Comparison of ENCODE assay signal across 1 cellular context in the genomic region with DNA sequence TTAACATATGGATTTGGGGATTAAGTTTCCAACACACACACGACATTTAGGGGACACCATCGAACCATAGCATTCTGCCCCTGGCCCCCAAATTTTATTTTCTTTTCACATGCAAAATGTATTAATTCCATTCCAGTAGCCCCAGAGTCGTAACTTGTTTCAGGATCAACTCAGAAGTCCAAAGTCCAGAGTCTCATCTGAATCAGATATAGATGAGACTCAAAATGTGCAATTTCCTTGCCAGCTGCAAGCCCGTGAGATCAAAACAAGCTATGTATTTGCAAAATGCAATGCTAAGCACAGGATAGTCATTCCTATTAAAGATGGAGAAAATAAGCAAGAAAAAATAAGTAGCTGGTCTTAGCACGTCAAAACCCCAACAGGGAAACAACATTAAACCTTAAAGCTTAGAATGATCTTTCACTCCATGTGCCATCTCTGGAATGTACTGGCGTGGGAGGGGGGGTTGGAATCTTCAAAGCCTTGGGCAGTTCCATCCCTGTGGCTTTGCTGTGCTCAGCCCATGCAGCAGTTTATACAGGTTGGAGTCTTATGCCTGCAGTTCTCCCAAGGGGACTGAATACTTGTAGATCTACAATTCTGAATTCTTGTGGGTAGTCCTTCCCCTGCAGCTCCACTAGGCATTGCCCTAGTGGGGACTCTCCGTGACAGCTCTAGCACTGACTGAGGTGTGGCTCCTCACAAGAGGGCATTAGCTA.
TF ChIP-seq lines count a peak whose summit lies in the region.

No MANE protein-coding gene starts in this region.

TF ChIP-seq in IMR-90, 13 proteins besides CTCF, POLR2A, EP300 and RAD21:
- TF ChIP-seq CHD1 (IDR thresholded peaks at IDR 0.05; ENCODE audit: low read depth, low read length) (no peak), BHLHE40 (IDR thresholded peaks at IDR 0.05; ENCODE audit: low read depth, low read length) (no peak), MAZ (IDR thresholded peaks at IDR 0.05; ENCODE audit: borderline replicate concordance, low read depth, low read length) (no peak), RCOR1 (IDR thresholded peaks at IDR 0.05; ENCODE audit: insufficient replicate concordance, low read length) (no peak), SMC3 (IDR thresholded peaks at IDR 0.05; ENCODE audit: low read depth, low read length) (no peak), CEBPB (IDR thresholded peaks at IDR 0.05; ENCODE audit: low read depth, low read length) (no peak), RFX5 (IDR thresholded peaks at IDR 0.05; ENCODE audit: low read depth, low read length) (no peak), MAFK (IDR thresholded peaks at IDR 0.05; ENCODE audit: low read depth, low read length) (no peak), NFE2L2 (IDR thresholded peaks at IDR 0.05; ENCODE audit: low read depth, low read length) (no peak), FOS (IDR thresholded peaks at IDR 0.05; ENCODE audit: low read depth, low read length) (no peak), MXI1 (IDR thresholded peaks at IDR 0.05; ENCODE audit: borderline replicate concordance, low read depth, low read length) (no peak)
- TF ChIP-seq, protein P1, sequence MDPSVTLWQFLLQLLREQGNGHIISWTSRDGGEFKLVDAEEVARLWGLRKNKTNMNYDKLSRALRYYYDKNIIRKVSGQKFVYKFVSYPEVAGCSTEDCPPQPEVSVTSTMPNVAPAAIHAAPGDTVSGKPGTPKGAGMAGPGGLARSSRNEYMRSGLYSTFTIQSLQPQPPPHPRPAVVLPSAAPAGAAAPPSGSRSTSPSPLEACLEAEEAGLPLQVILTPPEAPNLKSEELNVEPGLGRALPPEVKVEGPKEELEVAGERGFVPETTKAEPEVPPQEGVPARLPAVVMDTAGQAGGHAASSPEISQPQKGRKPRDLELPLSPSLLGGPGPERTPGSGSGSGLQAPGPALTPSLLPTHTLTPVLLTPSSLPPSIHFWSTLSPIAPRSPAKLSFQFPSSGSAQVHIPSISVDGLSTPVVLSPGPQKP (IDR thresholded peaks at IDR 0.05; ENCODE audit: borderline replicate concordance, low read depth, low read length): no peak
- TF ChIP-seq, protein P2, sequence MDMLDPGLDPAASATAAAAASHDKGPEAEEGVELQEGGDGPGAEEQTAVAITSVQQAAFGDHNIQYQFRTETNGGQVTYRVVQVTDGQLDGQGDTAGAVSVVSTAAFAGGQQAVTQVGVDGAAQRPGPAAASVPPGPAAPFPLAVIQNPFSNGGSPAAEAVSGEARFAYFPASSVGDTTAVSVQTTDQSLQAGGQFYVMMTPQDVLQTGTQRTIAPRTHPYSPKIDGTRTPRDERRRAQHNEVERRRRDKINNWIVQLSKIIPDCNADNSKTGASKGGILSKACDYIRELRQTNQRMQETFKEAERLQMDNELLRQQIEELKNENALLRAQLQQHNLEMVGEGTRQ (IDR thresholded peaks at IDR 0.05; ENCODE audit: low read depth, low read length): no peak
